ENCODE assay signal across 1 cellular context in genomic region chr14:33916663-33917565, GRCh38.
TF ChIP-seq lines count a peak whose summit lies in the region.

No MANE protein-coding gene starts in this region.

TF ChIP-seq in K562, 482 proteins besides CTCF, POLR2A, EP300 and RAD21 (continued from another document and continues in another):
- TF ChIP-seq ZSCAN29 (IDR thresholded peaks at IDR 0.05) (no peak), POLR3G (IDR thresholded peaks at IDR 0.05; ENCODE audit: extremely low read depth, insufficient read length, insufficient replicate concordance) (no peak), RREB1 (CRISPR knock-in tag; IDR thresholded peaks at IDR 0.05) (no peak), TAF7 (tag; IDR thresholded peaks at IDR 0.05) (no peak), SIN3A (IDR thresholded peaks at IDR 0.05; ENCODE audit: borderline replicate concordance in 2 of 2, control insufficient read depth in 1 of 2, low read depth in 2 of 2, low read length in 2 of 2) (no peak), KDM2B (CRISPR knock-in tag; IDR thresholded peaks at IDR 0.05) (no peak), KAT7 (CRISPR knock-in tag; IDR thresholded peaks at IDR 0.05; ENCODE audit: borderline replicate concordance) (no peak), POLR2G (IDR thresholded peaks at IDR 0.05; ENCODE audit: low read depth, low read length) (0 out of 2 replicates have a peak, but pooled peaks have one; percentile 16), BHLHE40 (IDR thresholded peaks at IDR 0.05; ENCODE audit: low read length) (peak; percentile 69; the same call in 1 of the 2 replicates), RNF2 (IDR thresholded peaks at IDR 0.05) (peak; percentile 27; the same call in 1 of the 2 replicates), TEAD1 (CRISPR knock-in tag; IDR thresholded peaks at IDR 0.05) (peak in 1 of 2 experiments; percentile 87; a peak in 2 of 4 replicates), ZBTB34 (CRISPR knock-in tag; IDR thresholded peaks at IDR 0.05) (no peak), KDM4B (IDR thresholded peaks at IDR 0.05; ENCODE audit: borderline replicate concordance in 2 of 2, low read depth in 1 of 2) (no peak), RNF219 (CRISPR knock-in tag; IDR thresholded peaks at IDR 0.05) (no peak), ZNF174 (CRISPR knock-in tag; IDR thresholded peaks at IDR 0.05) (no peak), KLF1 (tag; IDR thresholded peaks at IDR 0.05) (no peak), STAT5B (CRISPR knock-in tag; IDR thresholded peaks at IDR 0.05) (no peak), CHD7 (IDR thresholded peaks at IDR 0.05; ENCODE audit: low read depth, low read length) (no peak), NONO (IDR thresholded peaks at IDR 0.05; ENCODE audit: low read depth in 2 of 2, low read length in 1 of 2) (no peak), ZNF146 (CRISPR knock-in tag; IDR thresholded peaks at IDR 0.05; ENCODE audit: unreplicated experiment) (no peak), ARNT (IDR thresholded peaks at IDR 0.05) (peak in 1 of 2 experiments; percentile 32; a peak in 1 of 4 replicates), ZNF507 (tag; conservative IDR thresholded peaks at IDR 0.05) (no peak), HSF4 (CRISPR knock-in tag; IDR thresholded peaks at IDR 0.05; ENCODE audit: borderline replicate concordance) (no peak), FOXK2 (conservative IDR thresholded peaks at IDR 0.05 in 1 of 2, IDR thresholded peaks at IDR 0.05 in 1 of 2; ENCODE audit: low read depth in 2 of 2) (peak; percentile 42 to 57), HBP1 (CRISPR knock-in tag; IDR thresholded peaks at IDR 0.05) (no peak), TFAP4 (CRISPR knock-in tag; IDR thresholded peaks at IDR 0.05; ENCODE audit: borderline replicate concordance) (no peak), PHB2 (IDR thresholded peaks at IDR 0.05; ENCODE audit: low read depth) (no peak), ELK1 (CRISPR knock-in tag; IDR thresholded peaks at IDR 0.05) (no peak), SRF (CRISPR knock-in tag; IDR thresholded peaks at IDR 0.05) (no peak), TRIM28 (IDR thresholded peaks at IDR 0.05) (no peak), HMG20B (CRISPR knock-in tag; IDR thresholded peaks at IDR 0.05) (no peak), FOXP1 (CRISPR knock-in tag; IDR thresholded peaks at IDR 0.05) (no peak), ZNF274 (IDR thresholded peaks at IDR 0.05; ENCODE audit: borderline replicate concordance, low read depth, low read length) (no peak), PCBP2 (IDR thresholded peaks at IDR 0.05; ENCODE audit: low read depth, low read length, poor library complexity, severe bottlenecking) (no peak), HNRNPL (IDR thresholded peaks at IDR 0.05; ENCODE audit: low read depth, low read length) (no peak), SMARCA5 (IDR thresholded peaks at IDR 0.05) (no peak), ZNF551 (CRISPR knock-in tag; IDR thresholded peaks at IDR 0.05) (no peak), ZBTB17 (CRISPR knock-in tag; IDR thresholded peaks at IDR 0.05) (no peak)
